ENCODE assay signal across 20 cellular contexts in genomic region chr1:94641990-94642389, GRCh38.
DNase-seq lines count a peak whose midpoint lies in the region; ATAC-seq, FAIRE-seq and TF ChIP-seq lines count a peak whose summit lies in the region.
"Had no signal": no experiment of that assay in that cellular context is flagged by ENCODE, and none has a peak within 500 bp of the region (broad histone marks: within the 10 kb centered on the region; RNA-seq: fewer than 3 reads in every experiment).

No MANE protein-coding gene starts in this region.

- H3K9me3 ChIP-seq in HCT116 (ENCODE audit: control insufficient read depth in 1 of 2, insufficient read depth in 1 of 2, low read depth in 1 of 2, low read length in 2 of 2) (0 out of 4 replicates have a peak, but pooled peaks cover 0 to 5% of the 10 kb centered on the region in 2 experiments), pancreas (no peaks in the 10 kb centered on the region)

- H3K4me3 Mint-ChIP-seq in activated CD8-positive, alpha-beta T cell treated with anti-CD3 and anti-CD28 coated beads, Interleukin-2, amount 10 ng/mL, durations not matched to agents 7 days and 5 days = no peak overlapping the region
- H3K4me3 Mint-ChIP-seq: B cell had no signal

- CTCF ChIA-PET in HCT116 (lab: Charles Lee) = no interaction called here
- CTCF ChIA-PET in activated CD8-positive, alpha-beta T cell treated with anti-CD3 and anti-CD28 coated beads, Interleukin-2, amount 10 ng/mL, durations not matched to agents 7 days and 5 days (lab: Charles Lee) = no interaction called here

- H3K27ac ChIP-seq in HCT116 (ENCODE audit: low read depth, low read length) (peak overlapping the region; percentile 61), pancreas (peak overlapping the region in 1 of 4 donors; percentile 14)
- H3K27ac ChIP-seq: KMS-11 had no signal

- H3K9me2 ChIP-seq in HCT116 (ENCODE audit: insufficient read depth) = no peaks in the 10 kb centered on the region

- no peak overlapping the region for H3K27ac Mint-ChIP-seq in activated CD8-positive, alpha-beta T cell treated with anti-CD3 and anti-CD28 coated beads, Interleukin-2, amount 10 ng/mL, durations not matched to agents 7 days and 5 days
- H3K27ac Mint-ChIP-seq: B cell had no signal

- BruUV-seq in HCT116 (replicated peaks; lab: Mats Ljungman, UMichigan) = no TSS peak

- TF ChIP-seq RAD21 in HCT116 (IDR thresholded peaks at IDR 0.05; ENCODE audit: low read depth) = no peak

- RAD21 ChIA-PET in HCT116 (lab: Charles Lee; ENCODE audit: low non-redundant PET in 1 of 2, low total read pairs in 2 of 2, uncharacterized antibody in 2 of 2, unreplicated experiment in 2 of 2) = no interaction called here

- H3K36me3 Mint-ChIP-seq in activated CD8-positive, alpha-beta T cell treated with anti-CD3 and anti-CD28 coated beads, Interleukin-2, amount 10 ng/mL, durations not matched to agents 7 days and 5 days (ENCODE audit: low read depth) = no peaks in the 10 kb centered on the region

- intact Hi-C loops in HCT116 (cut with micrococcal nuclease) (no loop called here), pancreas (cut with DNase I) (loop anchor here in 1 of 3 donors (10.0 kb wide), 2 partner anchors 97 to 133 kb away; partner anchors contain the start of gene F3)

- H3K4me1 Mint-ChIP-seq in activated CD8-positive, alpha-beta T cell treated with anti-CD3 and anti-CD28 coated beads, Interleukin-2, amount 10 ng/mL, durations not matched to agents 7 days and 5 days (ENCODE audit: low read depth) = no peaks in the 10 kb centered on the region
- H3K4me1 Mint-ChIP-seq: B cell had no signal

- DNase-seq in HCT116 (ENCODE audit: low read depth, low spot score) (no peak), bronchial epithelial cell (ENCODE audit: low read depth) (peak; percentile 98), kidney epithelial cell (ENCODE audit: low read depth) (peak; percentile 61), pancreas (no peak), left lobe of liver (ENCODE audit: low spot score) (no peak)
- no peak for DNase-seq in activated CD8-positive, alpha-beta memory T cell treated with anti-CD3 and anti-CD28 coated beads for 24 hours
- DNase-seq in activated CD8-positive, alpha-beta T cell treated with anti-CD3 and anti-CD28 coated beads, Interleukin-2, amount 10 ng/mL, durations not matched to agents 7 days and 5 days = no peak
- DNase-seq: DMS79, NCI-H1105, NCI-H146, NCI-H2029 treated with DMSO at 0.1 percent for 48 hours, NCI-H226, NCI-H510A treated with DMSO at 0.1 percent for 48 hours, NCI-H748 treated with DMSO at 0.1 percent for 48 hours had no signal

- ATAC-seq in HCT116 (no peak), pancreas (peak in 3 of 4 donors; percentile 26 to 80 (median 41)), HG02623 (IDR thresholded peaks at IDR 0.05; ENCODE audit: unreplicated experiment) (no peak), left lobe of liver (no peak)
- no peak for ATAC-seq in activated CD8-positive, alpha-beta T cell treated with anti-CD3 and anti-CD28 coated beads, Interleukin-2, amount 10 ng/mL, durations not matched to agents 7 days and 5 days
- ATAC-seq: Panc1 had no signal

- peak overlapping the region; percentile 44 for H3K9ac ChIP-seq in HCT116 (ENCODE audit: low read length)
- H3K9ac ChIP-seq: KMS-11 had no signal

- no peak overlapping the region for H3K4me3 ChIP-seq in HCT116 (replicated peaks in 1 of 2; ENCODE audit: low read depth in 1 of 2, low read length in 2 of 2)
- H3K4me3 ChIP-seq in bronchial epithelial cell (ENCODE audit: low read depth, low read length) = no peak overlapping the region
- no peak overlapping the region for H3K4me3 ChIP-seq in kidney epithelial cell (ENCODE audit: low read depth, low read length)
- H3K4me3 ChIP-seq in pancreas = no peak overlapping the region

- H3K4me1 ChIP-seq in HCT116 (ENCODE audit: control insufficient read depth in 1 of 2, insufficient read depth in 2 of 2, low read length in 2 of 2) (peaks cover 19 to 55% of the 10 kb centered on the region in 2 experiments), pancreas (peaks cover 0 to 5% (median 0%) of the 10 kb centered on the region in 3 donors)

- H3K9me3 Mint-ChIP-seq in activated CD8-positive, alpha-beta T cell treated with anti-CD3 and anti-CD28 coated beads, Interleukin-2, amount 10 ng/mL, durations not matched to agents 7 days and 5 days (ENCODE audit: insufficient read depth) = no peaks in the 10 kb centered on the region

- H3K79me2 ChIP-seq in HCT116 (ENCODE audit: insufficient read depth, low read length) = no peaks in the 10 kb centered on the region

- peak; percentile 32 for FAIRE-seq in bronchial epithelial cell (lab: Jason Lieb, UNC)
- FAIRE-seq in pancreas (lab: Jason Lieb, UNC) = no peak
- FAIRE-seq: A204.1, HTR-8/SVneo had no signal

- TF ChIP-seq POLR2A in HCT116 (IDR thresholded peaks at IDR 0.05; ENCODE audit: borderline replicate concordance, extremely low read depth, insufficient read depth, insufficient read length) = no peak

- POLR2A ChIA-PET in HCT116 (lab: Charles Lee) = interaction anchor here (0.9 kb wide), 1 partner anchor 35 kb away, joined by 3 read pairs; no protein-coding TSS in a partner anchor
- POLR2A ChIA-PET in activated CD8-positive, alpha-beta T cell treated with anti-CD3 and anti-CD28 coated beads, Interleukin-2, amount 10 ng/mL, durations not matched to agents 7 days and 5 days (lab: Charles Lee) = no interaction called here

- H3K27me3 ChIP-seq in HCT116 (ENCODE audit: insufficient read depth, low read length) (no peaks in the 10 kb centered on the region), bronchial epithelial cell (ENCODE audit: control insufficient read depth, insufficient read depth, low read length) (no peaks in the 10 kb centered on the region), kidney epithelial cell (ENCODE audit: control insufficient read depth, insufficient read depth, low read length) (no peaks in the 10 kb centered on the region), pancreas (no peaks in the 10 kb centered on the region)

- no peaks in the 10 kb centered on the region for H4K20me1 ChIP-seq in HCT116 (ENCODE audit: insufficient read depth)

- 76 to 90% methylated on average over 6 of the region's 6 CpGs for WGBS in pancreas, 2 donors

- TF ChIP-seq CTCF in HCT116 (IDR thresholded peaks at IDR 0.05 in 2 of 3, conservative IDR thresholded peaks at IDR 0.05 in 1 of 3; ENCODE audit: borderline replicate concordance in 1 of 3, insufficient read depth in 1 of 3, low read depth in 2 of 3, low read length in 2 of 3) = no peak
- no peak for TF ChIP-seq CTCF in bronchial epithelial cell (IDR thresholded peaks at IDR 0.05; ENCODE audit: insufficient read depth, low read length, severe bottlenecking)
- no peak for TF ChIP-seq CTCF in kidney epithelial cell (IDR thresholded peaks at IDR 0.05; ENCODE audit: insufficient read depth, low read length, poor library complexity, severe bottlenecking)
- TF ChIP-seq CTCF in pancreas (IDR thresholded peaks at IDR 0.05) = no peak

- H3K4me2 ChIP-seq in HCT116 (ENCODE audit: low read length) = peak overlapping the region; percentile 27
- H3K4me2 ChIP-seq: KMS-11 had no signal

- H3K36me3 ChIP-seq in HCT116 (ENCODE audit: control insufficient read depth in 1 of 2, insufficient read depth in 2 of 2, low read length in 2 of 2) (no peaks in the 10 kb centered on the region), bronchial epithelial cell (ENCODE audit: control insufficient read depth, insufficient read depth, low read length) (no peaks in the 10 kb centered on the region), kidney epithelial cell (ENCODE audit: control insufficient read depth, insufficient read depth, low read length) (no peaks in the 10 kb centered on the region), pancreas (no peaks in the 10 kb centered on the region)

- no peak overlapping the region for H2AFZ ChIP-seq in HCT116 (ENCODE audit: low read depth, low read length, poor library complexity, severe bottlenecking)

- H3K27me3 Mint-ChIP-seq in activated CD8-positive, alpha-beta T cell treated with anti-CD3 and anti-CD28 coated beads, Interleukin-2, amount 10 ng/mL, durations not matched to agents 7 days and 5 days (ENCODE audit: low read depth) = no peaks in the 10 kb centered on the region

TF ChIP-seq in HCT116, 20 proteins besides CTCF, POLR2A, EP300 and RAD21 (continues in another document):
- TF ChIP-seq REST (IDR thresholded peaks at IDR 0.05; ENCODE audit: low read depth) = no peak

Comparison
In these comparisons a context has a peak if more than half of its experiments do, and no peak if none do; other contexts are left out.
1. ATAC-seq: peak in pancreas (3 of 4); none in HCT116 (single experiment), HG02623 (single experiment), left lobe of liver (single experiment) and activated CD8-positive, alpha-beta T cell treated with anti-CD3 and anti-CD28 coated beads, Interleukin-2, amount 10 ng/mL, durations not matched to agents 7 days and 5 days (single experiment).
2. DNase-seq: peak in bronchial epithelial cell (single experiment) and kidney epithelial cell (single experiment); none in HCT116 (single experiment), pancreas (0 of 6), activated CD8-positive, alpha-beta memory T cell treated with anti-CD3 and anti-CD28 coated beads for 24 hours (single experiment), left lobe of liver (single experiment) and activated CD8-positive, alpha-beta T cell treated with anti-CD3 and anti-CD28 coated beads, Interleukin-2, amount 10 ng/mL, durations not matched to agents 7 days and 5 days (single experiment).